Comparison of ENCODE assay signal across 1 cellular context in the genomic region with DNA sequence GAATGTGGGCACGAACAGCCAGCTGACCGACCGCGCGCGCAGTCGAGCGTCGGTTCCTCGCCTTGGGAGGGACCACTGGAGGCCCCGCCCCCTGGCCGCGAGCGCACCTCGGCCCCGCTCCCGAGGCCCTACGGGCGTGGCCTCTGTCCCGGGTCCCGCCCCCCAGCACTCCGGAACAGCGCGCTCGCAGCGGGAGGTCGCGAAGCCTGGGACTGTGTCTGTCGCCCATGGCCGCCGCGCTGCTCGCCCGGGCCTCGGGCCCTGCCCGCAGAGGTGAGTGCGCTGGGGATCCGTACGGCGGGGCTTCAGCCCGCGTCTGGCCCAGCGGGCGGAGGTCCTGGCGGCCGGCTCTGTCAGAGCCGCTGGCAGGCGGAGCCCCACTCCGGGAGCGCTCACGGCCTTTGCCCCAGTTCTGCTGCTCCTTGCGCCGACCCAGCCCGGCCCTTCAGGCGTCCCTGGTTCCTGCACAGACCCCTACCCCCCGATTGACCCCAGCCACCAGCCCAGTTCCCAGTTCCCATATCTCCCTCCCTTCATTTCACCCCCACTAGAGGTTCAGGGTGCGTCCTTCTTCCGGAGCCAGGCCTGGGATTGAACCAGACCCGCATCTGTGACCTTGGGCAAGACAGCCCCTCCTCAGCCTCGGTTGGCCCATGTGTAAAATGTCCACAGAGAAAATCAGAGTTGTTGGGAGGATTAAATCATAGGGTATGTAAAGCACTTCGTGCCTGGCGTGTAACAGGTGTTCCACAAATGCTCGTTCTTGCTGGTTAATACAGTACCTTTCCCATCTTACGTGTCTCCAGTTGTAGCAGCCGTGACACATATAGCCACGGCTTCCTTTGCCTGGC.
TF ChIP-seq lines count a peak whose summit lies in the region.

A gene with protein sequence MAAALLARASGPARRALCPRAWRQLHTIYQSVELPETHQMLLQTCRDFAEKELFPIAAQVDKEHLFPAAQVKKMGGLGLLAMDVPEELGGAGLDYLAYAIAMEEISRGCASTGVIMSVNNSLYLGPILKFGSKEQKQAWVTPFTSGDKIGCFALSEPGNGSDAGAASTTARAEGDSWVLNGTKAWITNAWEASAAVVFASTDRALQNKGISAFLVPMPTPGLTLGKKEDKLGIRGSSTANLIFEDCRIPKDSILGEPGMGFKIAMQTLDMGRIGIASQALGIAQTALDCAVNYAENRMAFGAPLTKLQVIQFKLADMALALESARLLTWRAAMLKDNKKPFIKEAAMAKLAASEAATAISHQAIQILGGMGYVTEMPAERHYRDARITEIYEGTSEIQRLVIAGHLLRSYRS (plus strand): TSS at position 168 of the 851 bp plus-strand sequence. CDS start 60 bp downstream, at position 228.

TF ChIP-seq in HepG2, 621 proteins besides CTCF, POLR2A, EP300 and RAD21 (continued from another document and continues in another):
- TF ChIP-seq, protein P1, sequence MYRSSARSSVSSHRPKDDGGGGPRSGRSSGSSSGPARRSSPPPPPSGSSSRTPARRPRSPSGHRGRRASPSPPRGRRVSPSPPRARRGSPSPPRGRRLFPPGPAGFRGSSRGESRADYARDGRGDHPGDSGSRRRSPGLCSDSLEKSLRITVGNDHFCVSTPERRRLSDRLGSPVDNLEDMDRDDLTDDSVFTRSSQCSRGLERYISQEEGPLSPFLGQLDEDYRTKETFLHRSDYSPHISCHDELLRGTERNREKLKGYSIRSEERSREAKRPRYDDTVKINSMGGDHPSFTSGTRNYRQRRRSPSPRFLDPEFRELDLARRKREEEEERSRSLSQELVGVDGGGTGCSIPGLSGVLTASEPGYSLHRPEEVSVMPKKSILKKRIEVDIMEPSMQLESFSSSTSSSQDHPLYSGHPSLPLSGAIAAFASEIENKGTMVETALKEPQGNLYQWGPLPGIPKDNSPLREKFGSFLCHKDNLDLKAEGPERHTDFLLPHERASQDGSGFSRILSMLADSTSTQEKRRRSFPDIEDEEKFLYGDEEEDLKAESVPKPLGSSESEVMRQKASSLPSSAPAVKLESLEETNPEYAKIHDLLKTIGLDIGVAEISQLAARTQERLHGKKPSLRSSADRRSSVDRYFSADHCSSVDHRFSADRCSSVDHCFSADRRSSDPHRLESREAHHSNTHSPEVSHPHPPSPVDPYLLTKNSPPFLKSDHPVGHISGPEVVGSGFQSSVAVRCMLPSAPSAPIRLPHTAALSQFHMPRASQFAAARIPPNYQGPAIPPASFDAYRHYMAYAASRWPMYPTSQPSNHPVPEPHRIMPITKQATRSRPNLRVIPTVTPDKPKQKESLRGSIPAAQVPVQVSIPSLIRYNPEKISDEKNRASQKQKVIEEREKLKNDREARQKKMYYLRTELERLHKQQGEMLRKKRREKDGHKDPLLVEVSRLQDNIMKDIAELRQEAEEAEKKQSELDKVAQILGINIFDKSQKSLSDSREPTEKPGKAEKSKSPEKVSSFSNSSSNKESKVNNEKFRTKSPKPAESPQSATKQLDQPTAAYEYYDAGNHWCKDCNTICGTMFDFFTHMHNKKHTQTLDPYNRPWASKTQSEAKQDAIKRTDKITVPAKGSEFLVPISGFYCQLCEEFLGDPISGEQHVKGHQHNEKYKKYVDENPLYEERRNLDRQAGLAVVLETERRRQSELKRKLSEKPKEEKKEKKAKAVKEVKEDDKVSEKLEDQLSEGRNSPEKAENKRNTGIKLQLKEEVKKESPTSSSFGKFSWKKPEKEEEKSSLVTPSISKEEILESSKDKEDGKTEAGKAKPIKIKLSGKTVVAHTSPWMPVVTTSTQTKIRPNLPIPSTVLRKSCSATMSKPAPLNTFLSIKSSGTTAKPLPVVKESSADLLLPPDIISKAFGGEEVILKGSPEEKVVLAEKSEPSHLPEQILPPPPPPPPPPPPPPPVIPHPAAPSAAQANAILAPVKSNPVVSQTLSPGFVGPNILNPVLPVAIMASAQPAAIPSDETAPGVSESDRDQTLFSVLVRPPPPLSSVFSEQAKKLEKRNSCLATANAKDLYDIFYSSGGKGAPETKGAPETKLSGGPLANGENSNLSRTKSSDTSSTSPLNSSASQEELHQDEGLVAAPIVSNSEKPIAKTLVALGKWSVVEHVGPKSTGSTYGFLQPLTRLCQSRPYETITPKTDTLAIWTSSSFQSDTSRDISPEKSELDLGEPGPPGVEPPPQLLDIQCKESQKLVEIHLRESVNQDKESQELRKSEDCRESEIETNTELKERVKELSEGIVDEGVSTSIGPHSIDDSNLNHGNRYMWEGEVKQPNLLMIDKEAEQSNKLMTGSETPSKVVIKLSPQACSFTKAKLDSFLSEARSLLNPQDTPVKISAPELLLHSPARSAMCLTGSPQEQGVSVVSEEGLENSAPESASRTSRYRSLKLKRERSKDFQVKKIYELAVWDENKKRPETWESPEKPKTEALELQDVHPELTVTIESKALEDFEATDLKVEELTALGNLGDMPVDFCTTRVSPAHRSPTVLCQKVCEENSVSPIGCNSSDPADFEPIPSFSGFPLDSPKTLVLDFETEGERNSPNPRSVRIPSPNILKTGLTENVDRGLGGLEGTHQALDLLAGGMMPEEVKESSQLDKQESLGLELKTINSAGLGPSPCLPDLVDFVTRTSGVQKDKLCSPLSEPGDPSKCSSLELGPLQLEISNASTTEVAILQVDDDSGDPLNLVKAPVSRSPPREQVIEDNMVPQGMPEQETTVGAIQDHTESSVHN (CRISPR knock-in tag; IDR thresholded peaks at IDR 0.05) = no peak
- TF ChIP-seq, protein P2, sequence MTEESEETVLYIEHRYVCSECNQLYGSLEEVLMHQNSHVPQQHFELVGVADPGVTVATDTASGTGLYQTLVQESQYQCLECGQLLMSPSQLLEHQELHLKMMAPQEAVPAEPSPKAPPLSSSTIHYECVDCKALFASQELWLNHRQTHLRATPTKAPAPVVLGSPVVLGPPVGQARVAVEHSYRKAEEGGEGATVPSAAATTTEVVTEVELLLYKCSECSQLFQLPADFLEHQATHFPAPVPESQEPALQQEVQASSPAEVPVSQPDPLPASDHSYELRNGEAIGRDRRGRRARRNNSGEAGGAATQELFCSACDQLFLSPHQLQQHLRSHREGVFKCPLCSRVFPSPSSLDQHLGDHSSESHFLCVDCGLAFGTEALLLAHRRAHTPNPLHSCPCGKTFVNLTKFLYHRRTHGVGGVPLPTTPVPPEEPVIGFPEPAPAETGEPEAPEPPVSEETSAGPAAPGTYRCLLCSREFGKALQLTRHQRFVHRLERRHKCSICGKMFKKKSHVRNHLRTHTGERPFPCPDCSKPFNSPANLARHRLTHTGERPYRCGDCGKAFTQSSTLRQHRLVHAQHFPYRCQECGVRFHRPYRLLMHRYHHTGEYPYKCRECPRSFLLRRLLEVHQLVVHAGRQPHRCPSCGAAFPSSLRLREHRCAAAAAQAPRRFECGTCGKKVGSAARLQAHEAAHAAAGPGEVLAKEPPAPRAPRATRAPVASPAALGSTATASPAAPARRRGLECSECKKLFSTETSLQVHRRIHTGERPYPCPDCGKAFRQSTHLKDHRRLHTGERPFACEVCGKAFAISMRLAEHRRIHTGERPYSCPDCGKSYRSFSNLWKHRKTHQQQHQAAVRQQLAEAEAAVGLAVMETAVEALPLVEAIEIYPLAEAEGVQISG (CRISPR knock-in tag; IDR thresholded peaks at IDR 0.05) = peak; percentile 66
- no peak for TF ChIP-seq SUZ12 (IDR thresholded peaks at IDR 0.05; ENCODE audit: low read depth, low read length)
- TF ChIP-seq, protein P3, sequence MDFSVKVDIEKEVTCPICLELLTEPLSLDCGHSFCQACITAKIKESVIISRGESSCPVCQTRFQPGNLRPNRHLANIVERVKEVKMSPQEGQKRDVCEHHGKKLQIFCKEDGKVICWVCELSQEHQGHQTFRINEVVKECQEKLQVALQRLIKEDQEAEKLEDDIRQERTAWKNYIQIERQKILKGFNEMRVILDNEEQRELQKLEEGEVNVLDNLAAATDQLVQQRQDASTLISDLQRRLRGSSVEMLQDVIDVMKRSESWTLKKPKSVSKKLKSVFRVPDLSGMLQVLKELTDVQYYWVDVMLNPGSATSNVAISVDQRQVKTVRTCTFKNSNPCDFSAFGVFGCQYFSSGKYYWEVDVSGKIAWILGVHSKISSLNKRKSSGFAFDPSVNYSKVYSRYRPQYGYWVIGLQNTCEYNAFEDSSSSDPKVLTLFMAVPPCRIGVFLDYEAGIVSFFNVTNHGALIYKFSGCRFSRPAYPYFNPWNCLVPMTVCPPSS (IDR thresholded peaks at IDR 0.05) = no peak
- TF ChIP-seq SNAI1 (CRISPR knock-in tag; IDR thresholded peaks at IDR 0.05; ENCODE audit: borderline replicate concordance) = no peak
- TF ChIP-seq ZNF547 (CRISPR knock-in tag; IDR thresholded peaks at IDR 0.05) = peak; percentile 73
- TF ChIP-seq, protein P4, sequence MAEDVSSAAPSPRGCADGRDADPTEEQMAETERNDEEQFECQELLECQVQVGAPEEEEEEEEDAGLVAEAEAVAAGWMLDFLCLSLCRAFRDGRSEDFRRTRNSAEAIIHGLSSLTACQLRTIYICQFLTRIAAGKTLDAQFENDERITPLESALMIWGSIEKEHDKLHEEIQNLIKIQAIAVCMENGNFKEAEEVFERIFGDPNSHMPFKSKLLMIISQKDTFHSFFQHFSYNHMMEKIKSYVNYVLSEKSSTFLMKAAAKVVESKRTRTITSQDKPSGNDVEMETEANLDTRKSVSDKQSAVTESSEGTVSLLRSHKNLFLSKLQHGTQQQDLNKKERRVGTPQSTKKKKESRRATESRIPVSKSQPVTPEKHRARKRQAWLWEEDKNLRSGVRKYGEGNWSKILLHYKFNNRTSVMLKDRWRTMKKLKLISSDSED (CRISPR knock-in tag; IDR thresholded peaks at IDR 0.05) = no peak
- no peak for TF ChIP-seq IRX3 (CRISPR knock-in tag; IDR thresholded peaks at IDR 0.05; ENCODE audit: borderline replicate concordance, low read depth)
- TF ChIP-seq SP1 (IDR thresholded peaks at IDR 0.05) = no peak
- TF ChIP-seq SP1 (CRISPR knock-in tag; IDR thresholded peaks at IDR 0.05) = peak; percentile 86
- TF ChIP-seq NFYC (CRISPR knock-in tag; IDR thresholded peaks at IDR 0.05) = no peak
- TF ChIP-seq, protein P5, sequence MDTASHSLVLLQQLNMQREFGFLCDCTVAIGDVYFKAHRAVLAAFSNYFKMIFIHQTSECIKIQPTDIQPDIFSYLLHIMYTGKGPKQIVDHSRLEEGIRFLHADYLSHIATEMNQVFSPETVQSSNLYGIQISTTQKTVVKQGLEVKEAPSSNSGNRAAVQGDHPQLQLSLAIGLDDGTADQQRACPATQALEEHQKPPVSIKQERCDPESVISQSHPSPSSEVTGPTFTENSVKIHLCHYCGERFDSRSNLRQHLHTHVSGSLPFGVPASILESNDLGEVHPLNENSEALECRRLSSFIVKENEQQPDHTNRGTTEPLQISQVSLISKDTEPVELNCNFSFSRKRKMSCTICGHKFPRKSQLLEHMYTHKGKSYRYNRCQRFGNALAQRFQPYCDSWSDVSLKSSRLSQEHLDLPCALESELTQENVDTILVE (CRISPR knock-in tag; IDR thresholded peaks at IDR 0.05) = no peak
- no peak for TF ChIP-seq ZNF282 (IDR thresholded peaks at IDR 0.05; ENCODE audit: partially characterized antibody)
- no peak for TF ChIP-seq SIX4 (CRISPR knock-in tag; IDR thresholded peaks at IDR 0.05)
- no peak for TF ChIP-seq NCOA5 (CRISPR knock-in tag; IDR thresholded peaks at IDR 0.05)
- TF ChIP-seq MIER3 (CRISPR knock-in tag; IDR thresholded peaks at IDR 0.05; ENCODE audit: borderline replicate concordance) = no peak
- no peak for TF ChIP-seq PRPF4 (IDR thresholded peaks at IDR 0.05; ENCODE audit: low read depth, low read length, poor library complexity, severe bottlenecking)
- TF ChIP-seq, protein P6, sequence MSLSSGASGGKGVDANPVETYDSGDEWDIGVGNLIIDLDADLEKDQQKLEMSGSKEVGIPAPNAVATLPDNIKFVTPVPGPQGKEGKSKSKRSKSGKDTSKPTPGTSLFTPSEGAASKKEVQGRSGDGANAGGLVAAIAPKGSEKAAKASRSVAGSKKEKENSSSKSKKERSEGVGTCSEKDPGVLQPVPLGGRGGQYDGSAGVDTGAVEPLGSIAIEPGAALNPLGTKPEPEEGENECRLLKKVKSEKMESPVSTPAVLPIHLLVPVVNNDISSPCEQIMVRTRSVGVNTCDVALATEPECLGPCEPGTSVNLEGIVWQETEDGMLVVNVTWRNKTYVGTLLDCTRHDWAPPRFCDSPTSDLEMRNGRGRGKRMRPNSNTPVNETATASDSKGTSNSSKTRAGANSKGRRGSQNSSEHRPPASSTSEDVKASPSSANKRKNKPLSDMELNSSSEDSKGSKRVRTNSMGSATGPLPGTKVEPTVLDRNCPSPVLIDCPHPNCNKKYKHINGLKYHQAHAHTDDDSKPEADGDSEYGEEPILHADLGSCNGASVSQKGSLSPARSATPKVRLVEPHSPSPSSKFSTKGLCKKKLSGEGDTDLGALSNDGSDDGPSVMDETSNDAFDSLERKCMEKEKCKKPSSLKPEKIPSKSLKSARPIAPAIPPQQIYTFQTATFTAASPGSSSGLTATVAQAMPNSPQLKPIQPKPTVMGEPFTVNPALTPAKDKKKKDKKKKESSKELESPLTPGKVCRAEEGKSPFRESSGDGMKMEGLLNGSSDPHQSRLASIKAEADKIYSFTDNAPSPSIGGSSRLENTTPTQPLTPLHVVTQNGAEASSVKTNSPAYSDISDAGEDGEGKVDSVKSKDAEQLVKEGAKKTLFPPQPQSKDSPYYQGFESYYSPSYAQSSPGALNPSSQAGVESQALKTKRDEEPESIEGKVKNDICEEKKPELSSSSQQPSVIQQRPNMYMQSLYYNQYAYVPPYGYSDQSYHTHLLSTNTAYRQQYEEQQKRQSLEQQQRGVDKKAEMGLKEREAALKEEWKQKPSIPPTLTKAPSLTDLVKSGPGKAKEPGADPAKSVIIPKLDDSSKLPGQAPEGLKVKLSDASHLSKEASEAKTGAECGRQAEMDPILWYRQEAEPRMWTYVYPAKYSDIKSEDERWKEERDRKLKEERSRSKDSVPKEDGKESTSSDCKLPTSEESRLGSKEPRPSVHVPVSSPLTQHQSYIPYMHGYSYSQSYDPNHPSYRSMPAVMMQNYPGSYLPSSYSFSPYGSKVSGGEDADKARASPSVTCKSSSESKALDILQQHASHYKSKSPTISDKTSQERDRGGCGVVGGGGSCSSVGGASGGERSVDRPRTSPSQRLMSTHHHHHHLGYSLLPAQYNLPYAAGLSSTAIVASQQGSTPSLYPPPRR (CRISPR knock-in tag; IDR thresholded peaks at IDR 0.05; ENCODE audit: borderline replicate concordance) = 0 out of 2 replicates have a peak, but pooled peaks have one; percentile 17
- TF ChIP-seq, protein P7, sequence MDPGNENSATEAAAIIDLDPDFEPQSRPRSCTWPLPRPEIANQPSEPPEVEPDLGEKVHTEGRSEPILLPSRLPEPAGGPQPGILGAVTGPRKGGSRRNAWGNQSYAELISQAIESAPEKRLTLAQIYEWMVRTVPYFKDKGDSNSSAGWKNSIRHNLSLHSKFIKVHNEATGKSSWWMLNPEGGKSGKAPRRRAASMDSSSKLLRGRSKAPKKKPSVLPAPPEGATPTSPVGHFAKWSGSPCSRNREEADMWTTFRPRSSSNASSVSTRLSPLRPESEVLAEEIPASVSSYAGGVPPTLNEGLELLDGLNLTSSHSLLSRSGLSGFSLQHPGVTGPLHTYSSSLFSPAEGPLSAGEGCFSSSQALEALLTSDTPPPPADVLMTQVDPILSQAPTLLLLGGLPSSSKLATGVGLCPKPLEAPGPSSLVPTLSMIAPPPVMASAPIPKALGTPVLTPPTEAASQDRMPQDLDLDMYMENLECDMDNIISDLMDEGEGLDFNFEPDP (CRISPR knock-in tag; conservative IDR thresholded peaks at IDR 0.05) = no peak
- no peak for TF ChIP-seq HNRNPH1 (optimal IDR thresholded peaks at IDR 0.05; ENCODE audit: low read depth, low read length)
- TF ChIP-seq, protein P8, sequence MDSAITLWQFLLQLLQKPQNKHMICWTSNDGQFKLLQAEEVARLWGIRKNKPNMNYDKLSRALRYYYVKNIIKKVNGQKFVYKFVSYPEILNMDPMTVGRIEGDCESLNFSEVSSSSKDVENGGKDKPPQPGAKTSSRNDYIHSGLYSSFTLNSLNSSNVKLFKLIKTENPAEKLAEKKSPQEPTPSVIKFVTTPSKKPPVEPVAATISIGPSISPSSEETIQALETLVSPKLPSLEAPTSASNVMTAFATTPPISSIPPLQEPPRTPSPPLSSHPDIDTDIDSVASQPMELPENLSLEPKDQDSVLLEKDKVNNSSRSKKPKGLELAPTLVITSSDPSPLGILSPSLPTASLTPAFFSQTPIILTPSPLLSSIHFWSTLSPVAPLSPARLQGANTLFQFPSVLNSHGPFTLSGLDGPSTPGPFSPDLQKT (CRISPR knock-in tag; IDR thresholded peaks at IDR 0.05; ENCODE audit: borderline replicate concordance) = no peak
- TF ChIP-seq ZNF839 (CRISPR knock-in tag; IDR thresholded peaks at IDR 0.05; ENCODE audit: borderline replicate concordance) = no peak
- TF ChIP-seq NKX3-1 (CRISPR knock-in tag; IDR thresholded peaks at IDR 0.05) = no peak
